In the genomic region with DNA sequence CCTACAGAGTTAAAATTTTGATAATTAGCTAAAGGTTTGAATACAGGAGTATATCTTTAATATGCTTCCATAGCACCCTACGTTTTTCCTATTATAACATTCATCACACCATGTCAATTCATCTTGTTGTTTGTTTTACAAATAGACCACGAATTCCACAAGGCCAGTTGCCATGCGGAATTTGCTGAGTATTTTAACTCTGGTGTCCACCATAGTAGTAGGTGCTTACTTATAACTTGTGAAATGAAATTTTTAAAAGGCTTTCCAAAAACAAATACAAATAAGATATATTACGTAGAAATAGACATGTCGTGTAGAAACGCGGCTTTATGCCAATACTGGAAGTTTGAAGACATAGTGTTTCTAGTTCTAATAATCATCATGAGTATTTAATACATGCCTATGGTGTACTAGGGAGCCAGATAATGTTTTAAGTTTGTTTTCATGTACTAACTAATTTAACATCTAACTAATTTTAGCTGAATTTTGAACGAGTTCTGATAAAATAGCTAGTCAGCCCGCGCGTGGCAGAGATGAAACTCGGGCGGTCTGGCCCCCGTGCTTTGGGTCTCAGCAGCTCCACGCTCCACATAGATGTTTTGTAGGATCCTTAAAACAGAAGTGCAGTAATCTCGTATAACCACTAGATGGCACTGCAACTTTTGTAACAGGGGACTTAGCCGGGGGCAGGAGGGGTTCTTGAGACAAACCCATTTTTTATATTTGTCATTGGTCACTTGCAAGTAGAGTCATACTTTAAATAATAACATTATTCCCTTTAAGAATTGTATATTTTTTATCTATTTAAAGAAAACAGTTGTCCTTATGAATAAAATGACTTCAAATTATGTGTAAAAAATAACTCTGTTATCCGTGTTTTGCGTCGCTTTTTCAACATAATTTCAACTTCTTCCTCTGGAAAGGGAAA, we compare ENCODE assay signal across 8 cellular contexts. TPM values are rescaled to one million over a fixed set of nuclear protein-coding genes. Genes with fewer than 3 reads are reported as not detected.
DNase-seq lines count a peak whose midpoint lies in the region; ATAC-seq and TF ChIP-seq lines count a peak whose summit lies in the region.

No MANE protein-coding gene starts in this region.

- DNase-seq in GM04504 (ENCODE audit: low read depth) (peak; percentile 28), HEK293T (ENCODE audit: extremely low spot score) (peak; percentile 65), NCI-H1092 treated with DMSO at 0.1 percent for 48 hours (lab: John Stamatoyannopoulos, UW) (peak; percentile 64), SW480 (ENCODE audit: low spot score) (peak; percentile 85), MCF 10A (ENCODE audit: unreplicated experiment) (peak; percentile 70), iPS-NIHi11 (ENCODE audit: low spot score) (peak; percentile 81)
- peak; percentile 41 for DNase-seq in stimulated activated CD4-positive, alpha-beta T cell treated with anti-CD3 and anti-CD28 coated beads, Interleukin-12 subunit alpha, Interleukin-12 subunit beta, amount 100 ng/mL, for 4 hours

- H3K27me3 Mint-ChIP-seq in MCF 10A (ENCODE audit: insufficient read depth, unreplicated experiment): peaks cover 32% of the 10 kb centered on the region

- POLR2A ChIA-PET in HEK293T (lab: Yijun Ruan, JAX): no interaction called here
- POLR2A ChIA-PET in MCF 10A (lab: Yijun Ruan, JAX): interaction anchor here (0.6 to 1.1 kb wide), 7 partner anchors 8 to 749 kb away, joined by 3 to 4 read pairs (median 3); no protein-coding TSS in a partner anchor

- peak; percentile 71 for TF ChIP-seq CTCF in MCF 10A (IDR thresholded peaks at IDR 0.05; ENCODE audit: unreplicated experiment)

- ATAC-seq in GM21723 (IDR thresholded peaks at IDR 0.05; ENCODE audit: unreplicated experiment): no peak

- H3K4me1 Mint-ChIP-seq in MCF 10A (ENCODE audit: insufficient read depth, unreplicated experiment): no peaks in the 10 kb centered on the region

- H3K9me3 Mint-ChIP-seq in MCF 10A (ENCODE audit: unreplicated experiment): no peaks in the 10 kb centered on the region

- CTCF ChIA-PET in HEK293T (lab: Yijun Ruan, JAX): interaction anchor here (0.5 to 2.6 kb wide), 22 partner anchors 8 to 1080 kb away, joined by 3 to 17 read pairs (median 3); a partner anchor contains a TSS
- CTCF ChIA-PET in MCF 10A (lab: Yijun Ruan, JAX): interaction anchor here (0.6 to 6.5 kb wide), 97 partner anchors 8 to 838 kb away, joined by 3 to 76 read pairs (median 4); a partner anchor contains a TSS

- intact Hi-C loops in MCF 10A (cut with micrococcal nuclease): loop anchor here (1.0 to 10.0 kb wide), 2 partner anchors 175 to 254 kb away; no protein-coding TSS in a partner anchor

- BruUV-seq in MCF 10A (replicated peaks; lab: Mats Ljungman, UMichigan): no TSS peak

- H3K27ac Mint-ChIP-seq in MCF 10A (ENCODE audit: low read depth, unreplicated experiment): no peak overlapping the region

- H3K36me3 Mint-ChIP-seq in MCF 10A (ENCODE audit: insufficient read depth, unreplicated experiment): no peaks in the 10 kb centered on the region

- no peak overlapping the region for H3K4me3 Mint-ChIP-seq in MCF 10A (ENCODE audit: unreplicated experiment)

TF ChIP-seq in HEK293T, 16 proteins besides CTCF, POLR2A, EP300 and RAD21:
- TF ChIP-seq HDGF (IDR thresholded peaks at IDR 0.05; ENCODE audit: borderline replicate concordance) (no peak), ZNF384 (IDR thresholded peaks at IDR 0.05) (no peak), ARNT (IDR thresholded peaks at IDR 0.05) (no peak), FOXM1 (IDR thresholded peaks at IDR 0.05; ENCODE audit: borderline replicate concordance) (no peak), NFRKB (IDR thresholded peaks at IDR 0.05) (no peak), L3MBTL2 (conservative IDR thresholded peaks at IDR 0.05) (no peak)

RNA-seq across cellular contexts. Expression of a gene that starts 10.2 kb away (rescaled TPM):
- not detected in 2 replicates for total RNA-seq in MCF 10A (2022)

RNA-seq across cellular contexts. Expression of a gene that starts 17.6 kb away (rescaled TPM):
- not detected in 2 replicates for total RNA-seq in MCF 10A (2022)

Comparison
In these comparisons a context has a peak if more than half of its experiments do, and no peak if none do; other contexts are left out.
1. DNase-seq: peak in every context shown above with its lines; median percentile 85 in SW480; 81 in iPS-NIHi11; 70 in MCF 10A; 65 in HEK293T; 64 in NCI-H1092 treated with DMSO at 0.1 percent for 48 hours; 41 in stimulated activated CD4-positive, alpha-beta T cell treated with anti-CD3 and anti-CD28 coated beads, Interleukin-12 subunit alpha, Interleukin-12 subunit beta, amount 100 ng/mL, for 4 hours; 28 in GM04504.